5 cellular contexts compared by ENCODE assay signal in the genomic region with DNA sequence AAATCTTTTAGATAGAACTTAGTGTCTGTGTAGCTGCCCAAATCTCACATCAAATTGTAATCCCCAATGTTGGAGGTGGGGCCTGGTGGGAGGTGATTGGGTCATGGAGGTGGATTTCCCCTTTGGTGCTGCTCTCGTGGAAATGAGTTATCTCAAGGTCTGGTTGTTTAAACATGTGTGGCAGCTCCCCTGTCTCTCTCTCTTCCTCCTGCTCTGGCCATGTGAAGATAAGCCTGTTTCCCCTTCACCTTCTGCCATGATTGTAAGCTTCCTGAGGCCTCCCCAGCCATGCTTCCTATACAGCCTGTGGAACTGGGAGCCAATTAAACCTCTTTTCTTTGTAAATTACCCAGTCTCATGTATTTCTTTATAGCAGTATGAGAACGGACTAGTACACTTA. TPM values are rescaled to one million over a fixed set of nuclear protein-coding genes. Genes with fewer than 3 reads are reported as not detected.
"Had no signal": no experiment of that assay in that cellular context is flagged by ENCODE, and none has a peak within 500 bp of the region (broad histone marks: within the 10 kb centered on the region; RNA-seq: fewer than 3 reads in every experiment).

No MANE protein-coding gene starts in this region.

RNA-seq across cellular contexts. Expression of a gene that starts 30.6 kb away (rescaled TPM):
- total RNA-seq: GM23248, H4, H7, H9, HFFc6 had no signal
- polyA plus RNA-seq: GM23248 had no signal
